In genomic region chr1:225928186-225929175, GRCh38 we compare ENCODE assay signal across 1 cellular context.
TF ChIP-seq lines count a peak whose summit lies in the region.

No MANE protein-coding gene starts in this region.

TF ChIP-seq in IMR-90, 13 proteins besides CTCF, POLR2A, EP300 and RAD21:
- TF ChIP-seq, protein P1, sequence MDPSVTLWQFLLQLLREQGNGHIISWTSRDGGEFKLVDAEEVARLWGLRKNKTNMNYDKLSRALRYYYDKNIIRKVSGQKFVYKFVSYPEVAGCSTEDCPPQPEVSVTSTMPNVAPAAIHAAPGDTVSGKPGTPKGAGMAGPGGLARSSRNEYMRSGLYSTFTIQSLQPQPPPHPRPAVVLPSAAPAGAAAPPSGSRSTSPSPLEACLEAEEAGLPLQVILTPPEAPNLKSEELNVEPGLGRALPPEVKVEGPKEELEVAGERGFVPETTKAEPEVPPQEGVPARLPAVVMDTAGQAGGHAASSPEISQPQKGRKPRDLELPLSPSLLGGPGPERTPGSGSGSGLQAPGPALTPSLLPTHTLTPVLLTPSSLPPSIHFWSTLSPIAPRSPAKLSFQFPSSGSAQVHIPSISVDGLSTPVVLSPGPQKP (IDR thresholded peaks at IDR 0.05; ENCODE audit: borderline replicate concordance, low read depth, low read length), result no peak
- TF ChIP-seq SMC3 (IDR thresholded peaks at IDR 0.05; ENCODE audit: low read depth, low read length) (no peak), RCOR1 (IDR thresholded peaks at IDR 0.05; ENCODE audit: insufficient replicate concordance, low read length) (no peak), CHD1 (IDR thresholded peaks at IDR 0.05; ENCODE audit: low read depth, low read length) (no peak), USF2 (IDR thresholded peaks at IDR 0.05; ENCODE audit: low read depth, low read length) (no peak), NFE2L2 (IDR thresholded peaks at IDR 0.05; ENCODE audit: low read depth, low read length) (no peak), MXI1 (IDR thresholded peaks at IDR 0.05; ENCODE audit: borderline replicate concordance, low read depth, low read length) (no peak), FOS (IDR thresholded peaks at IDR 0.05; ENCODE audit: low read depth, low read length) (no peak), BHLHE40 (IDR thresholded peaks at IDR 0.05; ENCODE audit: low read depth, low read length) (no peak), CEBPB (IDR thresholded peaks at IDR 0.05; ENCODE audit: low read depth, low read length) (no peak), RFX5 (IDR thresholded peaks at IDR 0.05; ENCODE audit: low read depth, low read length) (no peak), MAFK (IDR thresholded peaks at IDR 0.05; ENCODE audit: low read depth, low read length) (no peak), MAZ (IDR thresholded peaks at IDR 0.05; ENCODE audit: borderline replicate concordance, low read depth, low read length) (no peak)
TF ChIP-seq in IMR-90: peak in this region for 0.
